22 cellular contexts compared by ENCODE assay signal in the genomic region with DNA sequence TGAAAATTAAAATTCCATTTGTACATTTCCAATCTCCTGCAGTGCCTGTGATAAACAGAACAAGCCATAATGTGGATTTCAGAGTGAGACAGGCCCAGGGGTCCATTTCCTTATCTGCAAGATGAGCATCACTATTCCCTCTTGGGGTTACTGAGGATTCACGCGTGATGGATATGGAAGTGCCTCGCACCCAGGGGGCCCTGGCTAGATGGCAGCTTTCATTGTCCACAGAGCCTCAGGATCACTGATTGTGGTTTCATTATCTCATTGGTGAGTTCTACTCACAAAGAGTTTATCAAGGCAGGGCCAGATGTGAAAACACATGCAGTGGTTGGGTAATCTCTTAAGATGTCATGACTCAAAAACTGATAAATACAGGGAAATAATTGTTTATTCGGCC. TPM values are rescaled to one million over a fixed set of nuclear protein-coding genes. Genes with fewer than 3 reads are reported as not detected.
"Had no signal": no experiment of that assay in that cellular context is flagged by ENCODE, and none has a peak within 500 bp of the region (broad histone marks: within the 10 kb centered on the region; RNA-seq: fewer than 3 reads in every experiment).

No MANE protein-coding gene starts in this region.

- H3K4me1 ChIP-seq: SJSA1 had no signal

- H3K36me3 ChIP-seq: SJSA1 had no signal

- H3K27ac ChIP-seq: SJSA1, SK-N-MC had no signal

- H3K27me3 ChIP-seq: SJSA1 had no signal

- DNase-seq: KBM-7, MV-4-11, NCI-H1048, NCI-H1105, NCI-H1436 treated with DMSO at 0.1 percent for 48 hours, NCI-H1694, NCI-H187 treated with DMSO at 0.1 percent for 48 hours, NCI-H2081, NCI-H2107, NCI-H2227 treated with DMSO at 0.1 percent for 48 hours, NCI-H524, NCI-H526 treated with DMSO at 0.1 percent for 48 hours, NCI-H774, PC-9, Right ventricle myocardium superior, RPMI8226, SIG-M5 had no signal

- H3K9me3 ChIP-seq: SJSA1 had no signal

- H3K4me3 ChIP-seq: SJSA1, SK-N-MC had no signal

RNA-seq across cellular contexts. Expression of a gene that starts 11.6 kb away (rescaled TPM):
- total RNA-seq: HT-29, MCF 10A, NCI-H460, PC-9, Right ventricle myocardium superior, SJSA1 had no signal
